ENCODE assay signal across 1 cellular context in the genomic region with DNA sequence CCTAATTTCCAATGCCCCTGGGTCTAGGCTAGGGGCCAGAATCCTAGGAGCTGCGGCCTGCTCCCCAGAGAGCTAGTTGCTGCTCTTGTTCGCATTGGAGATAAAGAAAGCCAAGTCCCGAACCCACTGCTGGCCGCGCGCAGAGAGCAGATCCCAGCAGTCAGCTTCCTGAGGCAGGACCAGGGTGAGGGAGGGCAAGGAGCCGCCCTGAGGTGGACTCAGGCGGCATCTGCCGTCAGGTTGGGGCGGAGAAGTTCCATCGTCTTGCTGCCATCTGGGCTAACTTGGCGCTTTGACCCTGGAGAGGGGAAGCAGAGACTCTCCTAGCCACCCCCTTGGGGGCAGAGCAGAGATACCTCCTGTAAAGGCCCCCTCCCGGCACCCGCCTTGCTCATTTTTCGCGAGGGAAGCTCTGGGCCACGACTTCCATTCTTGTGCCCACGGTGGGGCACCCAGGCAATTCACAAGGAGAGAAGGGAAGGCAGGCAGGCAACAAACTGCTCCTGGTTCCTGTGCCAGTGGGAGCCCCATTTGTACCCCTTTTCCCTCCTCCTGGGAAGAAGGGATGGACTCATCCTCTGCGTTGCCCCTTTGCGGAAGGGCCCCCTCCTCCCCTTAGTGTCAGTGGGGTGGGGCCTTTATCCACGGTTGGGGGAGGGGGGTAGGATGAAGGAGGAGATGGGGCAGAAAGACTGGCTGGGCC.
TF ChIP-seq lines count a peak whose summit lies in the region.

No MANE protein-coding gene starts in this region.

TF ChIP-seq in endothelial cell of umbilical vein, 7 proteins besides CTCF, POLR2A, EP300 and RAD21:
- TF ChIP-seq FOS (IDR thresholded peaks at IDR 0.05; ENCODE audit: borderline replicate concordance, insufficient read depth, low read length), result no peak
- TF ChIP-seq MAX (IDR thresholded peaks at IDR 0.05; ENCODE audit: insufficient read depth, insufficient read length), result no peak
- TF ChIP-seq EZH2 (IDR thresholded peaks at IDR 0.05; ENCODE audit: borderline replicate concordance, low read depth, low read length, severe bottlenecking), result peak; percentile 74
- no peak for TF ChIP-seq POLR2AphosphoS5 (IDR thresholded peaks at IDR 0.05; ENCODE audit: insufficient read depth, low read depth, low read length)
- TF ChIP-seq MYC (IDR thresholded peaks at IDR 0.05; ENCODE audit: low read depth, low read length), result no peak
- no peak for TF ChIP-seq JUN (IDR thresholded peaks at IDR 0.05; ENCODE audit: borderline replicate concordance, insufficient read depth, insufficient read length, low read depth)
- TF ChIP-seq GATA2 (IDR thresholded peaks at IDR 0.05; ENCODE audit: insufficient read depth, insufficient read length, low read depth, low read length), result no peak
